In the genomic region with DNA sequence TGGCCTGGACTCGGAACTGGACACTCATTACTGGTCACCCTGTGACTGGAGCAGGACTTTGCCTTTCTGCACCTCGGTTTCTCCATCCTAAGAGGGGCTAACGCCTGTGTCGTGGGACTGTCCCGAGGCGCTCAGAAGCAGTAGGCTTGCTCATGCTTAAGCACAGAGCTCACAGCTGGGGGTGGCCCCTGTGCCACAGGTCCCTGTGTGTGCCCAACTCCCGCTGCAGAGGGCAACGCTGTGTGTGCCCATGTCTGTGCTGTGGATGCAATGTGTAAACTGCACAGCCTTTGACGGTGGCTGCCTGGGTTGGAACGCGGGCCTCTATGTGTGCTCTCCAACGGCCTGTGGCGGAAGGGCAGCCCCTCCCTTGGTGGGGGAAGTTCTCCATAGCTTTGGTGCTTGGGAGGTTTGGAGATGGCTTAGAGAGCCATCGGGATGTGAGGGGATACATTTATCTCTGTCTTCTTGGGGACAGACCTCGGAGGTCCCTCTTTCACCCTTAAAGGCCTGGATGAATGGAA, we compare ENCODE assay signal across 2 cellular contexts.
TF ChIP-seq lines count a peak whose summit lies in the region.

No MANE protein-coding gene starts in this region.

TF ChIP-seq in GM23338, 12 proteins besides CTCF, POLR2A, EP300 and RAD21:
- no peak for TF ChIP-seq REST (IDR thresholded peaks at IDR 0.05; ENCODE audit: unreplicated experiment)
TF ChIP-seq in GM23338: peak in this region for 0.

TF ChIP-seq in IMR-90, 13 proteins besides CTCF, POLR2A, EP300 and RAD21:
- TF ChIP-seq MAFK (IDR thresholded peaks at IDR 0.05; ENCODE audit: low read depth, low read length) (no peak), RCOR1 (IDR thresholded peaks at IDR 0.05; ENCODE audit: insufficient replicate concordance, low read length) (no peak), NFE2L2 (IDR thresholded peaks at IDR 0.05; ENCODE audit: low read depth, low read length) (no peak), SMC3 (IDR thresholded peaks at IDR 0.05; ENCODE audit: low read depth, low read length) (no peak), USF2 (IDR thresholded peaks at IDR 0.05; ENCODE audit: low read depth, low read length) (no peak), MXI1 (IDR thresholded peaks at IDR 0.05; ENCODE audit: borderline replicate concordance, low read depth, low read length) (no peak), CEBPB (IDR thresholded peaks at IDR 0.05; ENCODE audit: low read depth, low read length) (no peak), BHLHE40 (IDR thresholded peaks at IDR 0.05; ENCODE audit: low read depth, low read length) (no peak), MAZ (IDR thresholded peaks at IDR 0.05; ENCODE audit: borderline replicate concordance, low read depth, low read length) (no peak), ELK1 (IDR thresholded peaks at IDR 0.05; ENCODE audit: borderline replicate concordance, low read depth, low read length) (no peak), FOS (IDR thresholded peaks at IDR 0.05; ENCODE audit: low read depth, low read length) (no peak), CHD1 (IDR thresholded peaks at IDR 0.05; ENCODE audit: low read depth, low read length) (no peak), RFX5 (IDR thresholded peaks at IDR 0.05; ENCODE audit: low read depth, low read length) (no peak)
